Comparison of ENCODE assay signal across 8 cellular contexts in genomic region chr19:45424191-45425058, GRCh38. TPM values are rescaled to one million over a fixed set of nuclear protein-coding genes. Genes with fewer than 3 reads are reported as not detected.
A peak's percentile ranks its signal among the peaks of the same experiment; 100 is the strongest.
DNase-seq lines count a peak whose midpoint lies in the region; ATAC-seq and TF ChIP-seq lines count a peak whose summit lies in the region.

No MANE protein-coding gene starts in this region.

- ATAC-seq in CD4-positive, CD25-positive, alpha-beta regulatory T cell (ENCODE audit: low read depth in 2 of 2), result peak; percentile 30 to 38
- ATAC-seq in GM21737 (IDR thresholded peaks at IDR 0.05; ENCODE audit: unreplicated experiment), result peak; percentile 28
- ATAC-seq in heart left ventricle, result peak; percentile 40 to 66 (median 55)
- ATAC-seq in GM21447 (IDR thresholded peaks at IDR 0.05; ENCODE audit: unreplicated experiment), result no peak

- H3K4me1 ChIP-seq in CD4-positive, CD25-positive, alpha-beta regulatory T cell (ENCODE audit: control insufficient read depth, insufficient read depth, low read length, poor library complexity, severe bottlenecking), result peaks cover 43% of the 10 kb centered on the region
- peaks cover 2 to 73% (median 39%) of the 10 kb centered on the region in 12 donors for H3K4me1 ChIP-seq in heart left ventricle
- peaks cover 7% of the 10 kb centered on the region for H3K4me1 ChIP-seq in parathyroid adenoma

- H3K9me3 Mint-ChIP-seq in CD4-positive, CD25-positive, alpha-beta regulatory T cell, result no peaks in the 10 kb centered on the region
- no peaks in the 10 kb centered on the region for H3K9me3 Mint-ChIP-seq in activated naive CD8-positive, alpha-beta T cell (ENCODE audit: low read depth)

- 10 to 18% (median 13%) methylated on average over 23 to 24 of the region's 24 CpGs for WGBS in heart left ventricle, 4 donors

- peaks cover 3 to 51% (median 25%) of the 10 kb centered on the region in 4 donors for H3K4me1 Mint-ChIP-seq in CD4-positive, CD25-positive, alpha-beta regulatory T cell
- H3K4me1 Mint-ChIP-seq in activated naive CD8-positive, alpha-beta T cell (ENCODE audit: low read depth), result peaks cover 44% of the 10 kb centered on the region

- H3K4me2 ChIP-seq in parathyroid adenoma (ENCODE audit: low read length), result peak overlapping the region; percentile 99

- H3K9me3 ChIP-seq in CD4-positive, CD25-positive, alpha-beta regulatory T cell (ENCODE audit: control insufficient read depth in 2 of 2, low read length in 2 of 2), result no peaks in the 10 kb centered on the region
- H3K9me3 ChIP-seq in heart left ventricle (no peaks in the 10 kb centered on the region), parathyroid adenoma (ENCODE audit: control insufficient read depth, low read length) (no peaks in the 10 kb centered on the region)

- peak overlapping the region; percentile 85 for H2AFZ ChIP-seq in parathyroid adenoma

- H3K27ac Mint-ChIP-seq in CD4-positive, CD25-positive, alpha-beta regulatory T cell, result peak overlapping the region; percentile 89 to 94 (median 89)
- peak overlapping the region; percentile 92 for H3K27ac Mint-ChIP-seq in activated naive CD8-positive, alpha-beta T cell

- peak overlapping the region; percentile 80 for H3K27ac ChIP-seq in CD4-positive, CD25-positive, alpha-beta regulatory T cell (ENCODE audit: insufficient read depth, low read length, poor library complexity, severe bottlenecking)
- peak overlapping the region; percentile 66 to 98 (median 92) for H3K27ac ChIP-seq in heart left ventricle
- peak overlapping the region; percentile 84 for H3K27ac ChIP-seq in parathyroid adenoma

- peak in 1 of 2 donors; percentile 9 for TF ChIP-seq POLR2A in heart left ventricle (IDR thresholded peaks at IDR 0.05)

- H3K36me3 ChIP-seq in CD4-positive, CD25-positive, alpha-beta regulatory T cell (ENCODE audit: control insufficient read depth, insufficient read depth, low read length), result no peaks in the 10 kb centered on the region
- H3K36me3 ChIP-seq in heart left ventricle, result peaks cover 0 to 21% (median 9%) of the 10 kb centered on the region in 9 donors
- no peaks in the 10 kb centered on the region for H3K36me3 ChIP-seq in parathyroid adenoma (ENCODE audit: control insufficient read depth, insufficient read depth, low read length)

- no peaks in the 10 kb centered on the region for H3K79me2 ChIP-seq in parathyroid adenoma

- no peak for TF ChIP-seq CTCF in heart left ventricle (IDR thresholded peaks at IDR 0.05)
- TF ChIP-seq CTCF in parathyroid adenoma (IDR thresholded peaks at IDR 0.05), result no peak

- peaks cover 4% of the 10 kb centered on the region for H3K36me3 Mint-ChIP-seq in CD4-positive, CD25-positive, alpha-beta regulatory T cell
- H3K36me3 Mint-ChIP-seq in activated naive CD8-positive, alpha-beta T cell, result peaks cover 4% of the 10 kb centered on the region

- intact Hi-C loops in heart left ventricle (cut with DNase I), result loop anchor here in 3 of 10 donors (10.0 kb wide), 3 partner anchors 50 to 220 kb away; partner anchors contain the start of gene OPA3 (in 1 of the 3)

- H3K4me3 ChIP-seq in CD4-positive, CD25-positive, alpha-beta regulatory T cell (ENCODE audit: low read depth, low read length), result peak overlapping the region; percentile 78
- H3K4me3 ChIP-seq in heart left ventricle, result peak overlapping the region; percentile 38 to 83 (median 70)
- peak overlapping the region; percentile 74 for H3K4me3 ChIP-seq in parathyroid adenoma (ENCODE audit: low read depth, low read length)

- peaks cover 1% of the 10 kb centered on the region for H3K27me3 ChIP-seq in CD4-positive, CD25-positive, alpha-beta regulatory T cell (ENCODE audit: control insufficient read depth, insufficient read depth, low read length)
- H3K27me3 ChIP-seq in heart left ventricle (peaks cover 0 to 6% (median 0%) of the 10 kb centered on the region in 9 donors), parathyroid adenoma (ENCODE audit: control insufficient read depth, insufficient read depth, low read length) (no peaks in the 10 kb centered on the region)

- H3K4me3 Mint-ChIP-seq in CD4-positive, CD25-positive, alpha-beta regulatory T cell, result peak overlapping the region; percentile 90 to 98 (median 97)
- H3K4me3 Mint-ChIP-seq in activated naive CD8-positive, alpha-beta T cell, result peak overlapping the region; percentile 93

- peak in 2 of 3 donors; percentile 37 to 61 for DNase-seq in CD4-positive, CD25-positive, alpha-beta regulatory T cell
- DNase-seq in NOMO-1 treated with DMSO at 0.1 percent for 48 hours (lab: John Stamatoyannopoulos, UW; ENCODE audit: unreplicated experiment) (peak; percentile 81), heart left ventricle (peak; percentile 69 to 93 (median 73)), Ammon's horn (ENCODE audit: low spot score) (no peak)

- H3K27me3 Mint-ChIP-seq in CD4-positive, CD25-positive, alpha-beta regulatory T cell, result peaks cover 10% of the 10 kb centered on the region
- no peaks in the 10 kb centered on the region for H3K27me3 Mint-ChIP-seq in activated naive CD8-positive, alpha-beta T cell

- H3K9ac ChIP-seq in parathyroid adenoma, result no peak overlapping the region

RNA-seq across cellular contexts. Expression of gene ERCC1, which starts 0.7 kb away (rescaled TPM):
- 30.5 TPM for total RNA-seq in CD4-positive, CD25-positive, alpha-beta regulatory T cell
- 10 to 100 TPM; 25.9 to 28.7 (median 26.3) TPM for polyA plus RNA-seq in CD4-positive, CD25-positive, alpha-beta regulatory T cell
- 100 to 1,000 TPM; 104 to 156 (median 121) TPM for total RNA-seq in heart left ventricle
- 100 to 1,000 TPM; 120 to 294 TPM for polyA plus RNA-seq in heart left ventricle

RNA-seq across cellular contexts. Expression of gene POLR1G, which starts 18.0 kb away (rescaled TPM):
- total RNA-seq in CD4-positive, CD25-positive, alpha-beta regulatory T cell, result 2.1 TPM
- 1 to 10 TPM; 1.6 to 3.6 (median 2.4) TPM for polyA plus RNA-seq in CD4-positive, CD25-positive, alpha-beta regulatory T cell
- total RNA-seq in heart left ventricle, result 10 to 100 TPM in 1 of 9 donors, 1 to 10 TPM in 8; 4.4 to 10.6 (median 6.9) TPM
- polyA plus RNA-seq in heart left ventricle, result 1 to 10 TPM; 6.7 to 8.5 TPM

RNA-seq across cellular contexts. Expression of gene PPP1R13L, which starts 19.6 kb away (rescaled TPM):
- total RNA-seq in CD4-positive, CD25-positive, alpha-beta regulatory T cell, result 7.4 TPM
- under 1 TPM; 0.17 to 0.94 (median 0.57) TPM for polyA plus RNA-seq in CD4-positive, CD25-positive, alpha-beta regulatory T cell
- 100 to 1,000 TPM in 7 of 9 donors, 10 to 100 TPM in 2; 92.3 to 400 (median 139) TPM for total RNA-seq in heart left ventricle
- polyA plus RNA-seq in heart left ventricle, result 100 to 1,000 TPM; 102 to 174 TPM

RNA-seq across cellular contexts. Expression of gene FOSB, which starts 43.4 kb away (rescaled TPM):
- total RNA-seq in CD4-positive, CD25-positive, alpha-beta regulatory T cell, result 731 TPM
- 10 to 100 TPM in 2 of 4 donors, 1 to 10 TPM in 2; 5.2 to 12.7 (median 9.6) TPM for polyA plus RNA-seq in CD4-positive, CD25-positive, alpha-beta regulatory T cell
- total RNA-seq in heart left ventricle, result 100 to 1,000 TPM in 1 of 9 donors, 10 to 100 TPM in 1, 1 to 10 TPM in 4, under 1 TPM in 3; 0.23 to 107 (median 1.1) TPM
- 1 to 10 TPM; 1.4 to 8.0 TPM for polyA plus RNA-seq in heart left ventricle

RNA-seq across cellular contexts. Expression of gene ERCC2, which starts 54.1 kb away (rescaled TPM):
- 15.5 TPM for total RNA-seq in CD4-positive, CD25-positive, alpha-beta regulatory T cell
- polyA plus RNA-seq in CD4-positive, CD25-positive, alpha-beta regulatory T cell, result 1 to 10 TPM; 4.4 to 7.5 (median 6.4) TPM
- total RNA-seq in heart left ventricle, result 10 to 100 TPM in 8 of 9 donors, 1 to 10 TPM in 1; 9.8 to 24.1 (median 13.9) TPM
- polyA plus RNA-seq in heart left ventricle, result 1 to 10 TPM; 5.8 to 8.4 TPM

Comparison
In these comparisons a context has a peak if more than half of its experiments do, and no peak if none do; other contexts are left out.
1. RNA of gene PPP1R13L, which starts 19.6 kb away (total RNA-seq): 92.3 to 400 TPM in heart left ventricle; 7.4 TPM in CD4-positive, CD25-positive, alpha-beta regulatory T cell (single experiment); every median in the first group is over 10 times any median in the second.
2. Peak in every context shown above with its lines, with median percentiles within 50 percentile points of each other: H3K27ac ChIP-seq and H3K4me3 ChIP-seq.